In genomic region chr10:50992972-50993766, GRCh38 we compare ENCODE assay signal across 11 cellular contexts.
DNase-seq lines count a peak whose midpoint lies in the region; TF ChIP-seq lines count a peak whose summit lies in the region.
"Had no signal": no experiment of that assay in that cellular context is flagged by ENCODE, and none has a peak within 500 bp of the region (broad histone marks: within the 10 kb centered on the region; RNA-seq: fewer than 3 reads in every experiment).

No MANE protein-coding gene starts in this region.

- H3K36me3 ChIP-seq in H7 (replicated peaks; ENCODE audit: control insufficient read depth, insufficient read depth, low read length) (no peaks in the 10 kb centered on the region), spleen (no peaks in the 10 kb centered on the region)
- H3K36me3 ChIP-seq: HAP-1 had no signal

- H3K36me3 Mint-ChIP-seq in chondrocyte (ENCODE audit: low read depth), result no peaks in the 10 kb centered on the region
- H3K36me3 Mint-ChIP-seq: IgD-negative memory B cell had no signal

- H3K27me3 Mint-ChIP-seq in chondrocyte (ENCODE audit: low read depth), result no peaks in the 10 kb centered on the region

- H3K27me3 ChIP-seq in H7 (ENCODE audit: control insufficient read depth, insufficient read depth, low read length), result peaks cover 48% of the 10 kb centered on the region
- H3K27me3 ChIP-seq in spleen (replicated peaks in 1 of 7), result peaks cover 0 to 67% (median 35%) of the 10 kb centered on the region in 7 donors

- intact Hi-C loops in spleen (cut with DNase I; ENCODE audit: low total_unique reads), result no loop called here

- H3K4me1 ChIP-seq in spleen, result peaks cover 4 to 38% (median 25%) of the 10 kb centered on the region in 6 donors
- H3K4me1 ChIP-seq: HAP-1 had no signal

- DNase-seq in H7 (no peak), chondrocyte (ENCODE audit: low spot score) (no peak), left kidney (ENCODE audit: low read depth, low spot score) (peak; percentile 85), spleen (peak; percentile 66), SHP77 treated with DMSO at 0.1 percent for 48 hours (lab: John Stamatoyannopoulos, UW) (no peak), T-helper 2 cell (no peak), SIG-M5 treated with dmso at 0.1 percent for 504 hours (lab: John Stamatoyannopoulos, UW; ENCODE audit: unreplicated experiment) (no peak)
- DNase-seq in stimulated activated CD4-positive, alpha-beta T cell treated with anti-CD3 and anti-CD28 coated beads, Interleukin-1b, Interleukin-23, amount 100 ng/mL, for 48 hours, result no peak
- DNase-seq: activated T-cell treated with anti-CD3 and anti-CD28 coated beads, Interleukin-2, amount 50 U/mL, for 48 hours had no signal

- 50 to 65% (median 62%) methylated on average over 16 of the region's 16 CpGs for WGBS in spleen, 5 donors

- H3K4me3 ChIP-seq in H7 (ENCODE audit: insufficient read depth, low read depth, low read length), result peak overlapping the region; percentile 46; the same call in 1 of the 2 replicates
- peak overlapping the region in 5 of 8 donors; percentile 11 to 71 (median 48) for H3K4me3 ChIP-seq in spleen
- H3K4me3 ChIP-seq: HAP-1 had no signal

- no peak for TF ChIP-seq POLR2A in spleen (IDR thresholded peaks at IDR 0.05)

- H3K4me1 Mint-ChIP-seq in chondrocyte (ENCODE audit: low read depth), result peaks cover 46% of the 10 kb centered on the region

- no peak for TF ChIP-seq CTCF in chondrocyte (IDR thresholded peaks at IDR 0.05)
- no peak for TF ChIP-seq CTCF in spleen (IDR thresholded peaks at IDR 0.05 in 8 of 11, conservative IDR thresholded peaks at IDR 0.05 in 3 of 11)

- H3K9me3 ChIP-seq in spleen, result no peaks in the 10 kb centered on the region
- H3K9me3 ChIP-seq: HAP-1 had no signal

- H3K27ac Mint-ChIP-seq in chondrocyte (ENCODE audit: unreplicated experiment), result peak overlapping the region; percentile 91
- H3K27ac Mint-ChIP-seq: IgD-negative memory B cell had no signal

- peak overlapping the region in 7 of 8 donors; percentile 72 to 81 (median 73) for H3K27ac ChIP-seq in spleen

- no peaks in the 10 kb centered on the region for H3K9me3 Mint-ChIP-seq in chondrocyte (ENCODE audit: low read depth)

- peak overlapping the region; percentile 95 for H3K4me3 Mint-ChIP-seq in chondrocyte (ENCODE audit: unreplicated experiment)

Comparison
In these comparisons a context has a peak if more than half of its experiments do, and no peak if none do; other contexts are left out.
1. DNase-seq: peak in left kidney (single experiment) and spleen (single experiment); none in H7 (single experiment), chondrocyte (single experiment), SHP77 treated with DMSO at 0.1 percent for 48 hours (single experiment), T-helper 2 cell (0 of 5), stimulated activated CD4-positive, alpha-beta T cell treated with anti-CD3 and anti-CD28 coated beads, Interleukin-1b, Interleukin-23, amount 100 ng/mL, for 48 hours (single experiment) and SIG-M5 treated with dmso at 0.1 percent for 504 hours (single experiment).